Comparison of ENCODE assay signal across 2 cellular contexts in genomic region chr3:113254171-113254947, GRCh38.
A peak's percentile ranks its signal among the peaks of the same experiment; 100 is the strongest.
TF ChIP-seq lines count a peak whose summit lies in the region.

No MANE protein-coding gene starts in this region.

TF ChIP-seq in HEK293, 187 proteins besides CTCF, POLR2A, EP300 and RAD21:
- TF ChIP-seq ATF2 (tag by site-specific recombination; IDR thresholded peaks at IDR 0.05; ENCODE audit: low read depth) (0 out of 2 replicates have a peak, but pooled peaks have one; percentile 7), ZNF707 (tag by site-specific recombination; IDR thresholded peaks at IDR 0.05) (no peak)
TF ChIP-seq in HEK293: peak in this region for 1.

TF ChIP-seq in GM12878, 131 proteins besides CTCF, POLR2A, EP300 and RAD21 (continued from another document):
- TF ChIP-seq ATF2 (IDR thresholded peaks at IDR 0.05; ENCODE audit: low read length) = no peak
- no peak for TF ChIP-seq NKRF (conservative IDR thresholded peaks at IDR 0.05)
- no peak for TF ChIP-seq YBX1 (IDR thresholded peaks at IDR 0.05)
- no peak for TF ChIP-seq DPF2 (IDR thresholded peaks at IDR 0.05)
- no peak for TF ChIP-seq EGR1 (IDR thresholded peaks at IDR 0.05; ENCODE audit: borderline replicate concordance in 1 of 2, low read depth in 2 of 2, low read length in 2 of 2)
- no peak for TF ChIP-seq MYC (IDR thresholded peaks at IDR 0.05; ENCODE audit: insufficient read depth, insufficient read length, insufficient replicate concordance, low read length, severe bottlenecking)
- no peak for TF ChIP-seq NRF1 (conservative IDR thresholded peaks at IDR 0.05; ENCODE audit: low read depth, low read length)
- no peak for TF ChIP-seq REST (IDR thresholded peaks at IDR 0.05; ENCODE audit: low read depth, low read length)
- no peak for TF ChIP-seq RELA (IDR thresholded peaks at IDR 0.05; ENCODE audit: borderline replicate concordance, partially characterized antibody)
- TF ChIP-seq BMI1 (IDR thresholded peaks at IDR 0.05; ENCODE audit: borderline replicate concordance) = no peak
- TF ChIP-seq CHD2 (IDR thresholded peaks at IDR 0.05; ENCODE audit: borderline replicate concordance, low read depth, low read length) = no peak
- no peak for TF ChIP-seq SIX5 (IDR thresholded peaks at IDR 0.05; ENCODE audit: low read depth, low read length, severe bottlenecking)
- no peak for TF ChIP-seq STAT3 (IDR thresholded peaks at IDR 0.05; ENCODE audit: low read depth, low read length)
- no peak for TF ChIP-seq MTA3 (IDR thresholded peaks at IDR 0.05; ENCODE audit: borderline replicate concordance, low read length)
- no peak for TF ChIP-seq TCF3 (IDR thresholded peaks at IDR 0.05; ENCODE audit: borderline replicate concordance, insufficient read depth, low read depth, low read length)
